In the genomic region with DNA sequence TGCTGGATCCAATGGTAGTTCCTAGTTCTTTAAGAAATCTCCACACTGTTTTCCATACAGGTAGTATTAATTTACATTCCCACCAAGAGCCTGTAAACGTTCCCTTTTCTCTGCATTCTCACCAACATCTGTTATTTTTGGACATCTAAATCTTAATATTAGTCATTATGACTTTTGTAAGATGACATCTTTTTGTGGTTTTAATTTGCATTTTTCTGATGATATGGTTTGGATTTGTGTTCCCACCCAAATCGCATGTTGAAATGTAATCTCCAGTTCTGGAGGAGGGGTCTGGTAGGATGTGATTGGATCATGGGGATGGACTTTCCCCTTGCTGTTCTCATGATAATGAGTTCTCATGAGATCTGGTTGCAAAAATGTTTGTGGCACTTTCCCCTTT, we compare ENCODE assay signal across 29 cellular contexts.
"Had no signal": no experiment of that assay in that cellular context is flagged by ENCODE, and none has a peak within 500 bp of the region (broad histone marks: within the 10 kb centered on the region; RNA-seq: fewer than 3 reads in every experiment).

No MANE protein-coding gene starts in this region.

- H3K27ac ChIP-seq: Peyer's patch, RWPE1, SJCRH30, VCaP had no signal

- H3K4me1 Mint-ChIP-seq: activated CD4-positive, alpha-beta memory T cell treated with anti-CD3 and anti-CD28 coated beads, Interleukin-2, amount 10 ng/mL, durations not matched to agents 7 days and 5 days; activated CD4-positive, alpha-beta T cell treated with anti-CD3 and anti-CD28 coated beads for 36 hours; activated naive CD4-positive, alpha-beta T cell treated with anti-CD3 and anti-CD28 coated beads, Interleukin-2, amount 10 ng/mL, durations not matched to agents 7 days and 5 days; activated naive CD8-positive, alpha-beta T cell treated with anti-CD3 and anti-CD28 coated beads for 36 hours had no signal

- H3K27me3 ChIP-seq: Peyer's patch, SJCRH30 had no signal

- H3K4me2 ChIP-seq: SK-N-SH had no signal

- ATAC-seq: activated CD4-positive, alpha-beta T cell treated with anti-CD3 and anti-CD28 coated beads for 36 hours; activated T-cell treated with anti-CD3 and anti-CD28 coated beads, Interleukin-2, amount 50 U/mL, for 72 hours had no signal

- H3K9ac ChIP-seq: SK-N-SH had no signal

- H3K4me3 ChIP-seq: Peyer's patch, SJCRH30 had no signal

- H3K36me3 ChIP-seq: Peyer's patch, SJCRH30 had no signal

- DNase-seq: activated CD4-positive, alpha-beta memory T cell treated with anti-CD3 and anti-CD28 coated beads, Interleukin-2, amount 10 ng/mL, durations not matched to agents 7 days and 5 days; activated CD4-positive, alpha-beta T cell treated with anti-CD3 and anti-CD28 coated beads for 36 hours; activated CD4-positive, alpha-beta T cell treated with anti-CD3 and anti-CD28 coated beads, Interleukin-2, amount 50 U/mL, for 1 hour; activated CD8-positive, alpha-beta memory T cell treated with anti-CD3 and anti-CD28 coated beads, Interleukin-2, amount 50 U/mL, for 4 hours; activated gamma-delta T cell treated with Interleukin-2 at 50 U/mL for 16 hours; activated naive CD4-positive, alpha-beta T cell treated with anti-CD3 and anti-CD28 coated beads, Interleukin-2, amount 10 ng/mL, durations not matched to agents 7 days and 5 days; activated naive CD8-positive, alpha-beta T cell treated with anti-CD3 and anti-CD28 coated beads for 36 hours; activated T-cell treated with anti-CD3 and anti-CD28 coated beads, Interleukin-2, amount 50 U/mL, for 72 hours; aorta; central memory CD4-positive, alpha-beta T cell; KG1; NCI-H1092 treated with DMSO at 0.1 percent for 48 hours; NCI-H1417 treated with DMSO at 0.1 percent for 48 hours; NCI-H1694; NCI-H2029; NCI-H2107; NCI-H2171 treated with DMSO at 0.1 percent for 48 hours; NCI-H226; NCI-H510A; NCI-H526 treated with DMSO at 0.1 percent for 48 hours; Peyer's patch; Right ventricle myocardium superior; SJCRH30; SK-N-SH; T-helper 1 cell had no signal

- H3K27ac Mint-ChIP-seq: activated CD4-positive, alpha-beta memory T cell treated with anti-CD3 and anti-CD28 coated beads, Interleukin-2, amount 10 ng/mL, durations not matched to agents 7 days and 5 days; activated CD4-positive, alpha-beta T cell treated with anti-CD3 and anti-CD28 coated beads for 36 hours; activated naive CD4-positive, alpha-beta T cell treated with anti-CD3 and anti-CD28 coated beads, Interleukin-2, amount 10 ng/mL, durations not matched to agents 7 days and 5 days; activated naive CD8-positive, alpha-beta T cell treated with anti-CD3 and anti-CD28 coated beads for 36 hours; activated T-cell treated with anti-CD3 and anti-CD28 coated beads, Interleukin-2, amount 50 U/mL, for 72 hours; activated T-helper 2 cell treated with anti-CD3 and anti-CD28 coated beads, Interferon-gamma antibody, Interleukin-2, Interleukin-4, amounts not matched to agents 10 μg/mL and 5 μg/mL and 100 μg/mL, durations not matched to agents 14 hours and 24 hours and 36 hours had no signal

- H3K27me3 Mint-ChIP-seq: activated CD4-positive, alpha-beta memory T cell treated with anti-CD3 and anti-CD28 coated beads, Interleukin-2, amount 10 ng/mL, durations not matched to agents 7 days and 5 days; activated CD4-positive, alpha-beta T cell treated with anti-CD3 and anti-CD28 coated beads for 36 hours; activated naive CD4-positive, alpha-beta T cell treated with anti-CD3 and anti-CD28 coated beads, Interleukin-2, amount 10 ng/mL, durations not matched to agents 7 days and 5 days; activated naive CD8-positive, alpha-beta T cell treated with anti-CD3 and anti-CD28 coated beads for 36 hours had no signal

- H3K36me3 Mint-ChIP-seq: activated naive CD4-positive, alpha-beta T cell treated with anti-CD3 and anti-CD28 coated beads, Interleukin-2, amount 10 ng/mL, durations not matched to agents 7 days and 5 days; activated naive CD8-positive, alpha-beta T cell treated with anti-CD3 and anti-CD28 coated beads for 36 hours had no signal

- FAIRE-seq: bronchial epithelial cell had no signal

- H3K4me3 Mint-ChIP-seq: activated CD4-positive, alpha-beta memory T cell treated with anti-CD3 and anti-CD28 coated beads, Interleukin-2, amount 10 ng/mL, durations not matched to agents 7 days and 5 days; activated CD4-positive, alpha-beta T cell treated with anti-CD3 and anti-CD28 coated beads for 36 hours; activated naive CD4-positive, alpha-beta T cell treated with anti-CD3 and anti-CD28 coated beads, Interleukin-2, amount 10 ng/mL, durations not matched to agents 7 days and 5 days; activated naive CD8-positive, alpha-beta T cell treated with anti-CD3 and anti-CD28 coated beads for 36 hours; activated T-cell treated with anti-CD3 and anti-CD28 coated beads, Interleukin-2, amount 50 U/mL, for 72 hours had no signal

- H3K9me3 ChIP-seq: SJCRH30, SK-N-SH had no signal

- H3K4me1 ChIP-seq: Peyer's patch, SJCRH30 had no signal
